ENCODE assay signal across 8 cellular contexts in the genomic region with DNA sequence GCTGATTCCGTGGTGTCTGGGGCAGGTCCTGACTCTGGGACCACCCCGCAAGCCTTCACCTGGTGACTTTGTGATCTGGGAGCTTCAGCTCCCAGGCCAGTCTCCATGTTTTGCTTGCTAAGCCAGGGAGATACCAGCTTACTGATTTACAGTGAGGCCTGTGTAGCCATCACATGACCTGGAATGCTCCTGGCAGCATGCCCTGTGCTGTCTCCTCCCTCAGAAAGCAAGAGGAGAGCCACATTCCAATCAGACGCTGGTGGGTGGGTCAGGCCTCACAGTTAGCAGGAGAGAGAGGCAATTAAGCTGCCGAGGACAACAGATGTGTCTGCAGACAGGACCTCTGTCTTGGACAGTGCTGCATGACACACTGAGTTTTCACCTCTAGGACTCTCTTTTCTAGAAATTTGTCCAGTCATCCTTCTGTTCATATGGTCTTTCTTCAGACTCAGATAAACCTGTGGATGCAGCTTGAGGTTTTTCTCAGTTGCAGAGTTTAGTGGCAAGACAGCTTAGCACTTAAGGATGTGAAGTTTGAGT. TPM values are rescaled to one million over a fixed set of nuclear protein-coding genes. Genes with fewer than 3 reads are reported as not detected.
DNase-seq lines count a peak whose midpoint lies in the region; ATAC-seq and TF ChIP-seq lines count a peak whose summit lies in the region.

No MANE protein-coding gene starts in this region.

- no peaks in the 10 kb centered on the region for H3K36me3 Mint-ChIP-seq in Caco-2 (ENCODE audit: insufficient read depth, unreplicated experiment)

- no peaks in the 10 kb centered on the region for H3K9me3 Mint-ChIP-seq in Caco-2 (ENCODE audit: unreplicated experiment)

- H3K36me3 ChIP-seq in Caco-2 (ENCODE audit: control insufficient read depth, insufficient read depth, low read length) (no peaks in the 10 kb centered on the region), adipocyte (ENCODE audit: control insufficient read depth, insufficient read depth, low read length, severe bottlenecking) (peaks cover 14% of the 10 kb centered on the region)

- peak overlapping the region; percentile 33 for H3K27ac Mint-ChIP-seq in Caco-2 (ENCODE audit: unreplicated experiment)

- intact Hi-C loops in Caco-2 (cut with micrococcal nuclease; ENCODE audit: unreplicated experiment), result loop anchor here (1.0 kb wide), 2 partner anchors 24 to 46 kb away; a partner anchor contains a TSS
- intact Hi-C loops in left cardiac atrium (cut with DNase I), result no loop called here

- H3K4me1 ChIP-seq in Caco-2 (peaks cover 23% of the 10 kb centered on the region), adipocyte (ENCODE audit: control insufficient read depth, insufficient read depth, low read length) (peaks cover 52% of the 10 kb centered on the region)

- CTCF ChIA-PET in Caco-2 (lab: Charles Lee), result interaction anchor here (0.6 to 2.0 kb wide), 8 partner anchors 12 to 52 kb away, joined by 3 to 12 read pairs (median 4); a partner anchor contains a TSS

- peak; percentile 81 to 91 for DNase-seq in Caco-2
- DNase-seq in NCI-H187 (lab: John Stamatoyannopoulos, UW), result peak; percentile 47 to 69
- DNase-seq in adipocyte (ENCODE audit: low read depth), result peak; percentile 92
- DNase-seq in left cardiac atrium, result peak; percentile 93
- DNase-seq in putamen (ENCODE audit: low spot score), result peak; percentile 23
- no peak for DNase-seq in activated CD4-positive, alpha-beta T cell treated with anti-CD3 and anti-CD28 coated beads for 1 hour
- no peak for DNase-seq in UCSD-AML1 (lab: John Stamatoyannopoulos, UW; ENCODE audit: unreplicated experiment)

- peak; percentile 94 to 95 for ATAC-seq in left cardiac atrium
- no peak for ATAC-seq in GM19035 (IDR thresholded peaks at IDR 0.05; ENCODE audit: unreplicated experiment)

- H3K4me3 ChIP-seq in Caco-2 (ENCODE audit: low read depth, low read length) (no peak overlapping the region), adipocyte (ENCODE audit: low read length) (no peak overlapping the region)

- no peak overlapping the region for H3K4me3 Mint-ChIP-seq in Caco-2 (ENCODE audit: unreplicated experiment)

- H3K9ac ChIP-seq in adipocyte (ENCODE audit: low read length), result peak overlapping the region; percentile 59

- POLR2A ChIA-PET in Caco-2 (lab: Charles Lee), result interaction anchor here (1.5 kb wide), 1 partner anchor 24 kb away, joined by 11 read pairs; a partner anchor contains a TSS

- H3K9me3 ChIP-seq in Caco-2, result no peaks in the 10 kb centered on the region
- no peaks in the 10 kb centered on the region for H3K9me3 ChIP-seq in adipocyte (ENCODE audit: control insufficient read depth, low read length)

- no peaks in the 10 kb centered on the region for H3K27me3 Mint-ChIP-seq in Caco-2 (ENCODE audit: insufficient read depth, unreplicated experiment)

- no peaks in the 10 kb centered on the region for H3K27me3 ChIP-seq in Caco-2 (replicated peaks; ENCODE audit: control insufficient read depth, insufficient read depth, low read length)
- H3K27me3 ChIP-seq in adipocyte (replicated peaks; ENCODE audit: control insufficient read depth, insufficient read depth, low read length), result no peaks in the 10 kb centered on the region

- peaks cover 11% of the 10 kb centered on the region for H3K4me1 Mint-ChIP-seq in Caco-2 (ENCODE audit: low read depth, unreplicated experiment)

- TF ChIP-seq CTCF in Caco-2 (IDR thresholded peaks at IDR 0.05; ENCODE audit: insufficient read depth in 1 of 2, low read depth in 1 of 2, low read length in 1 of 2, severe bottlenecking in 1 of 2, unreplicated experiment in 1 of 2), result no peak

- BruUV-seq in Caco-2 (replicated peaks; lab: Mats Ljungman, UMichigan), result no TSS peak

RNA-seq across cellular contexts. Expression of a gene that starts 24.4 kb away (rescaled TPM):
- total RNA-seq in Caco-2 (2022) (33.6 and 36.8 TPM in 2 replicates), left cardiac atrium (10 to 100 TPM in 1 of 2 donors, 1 to 10 TPM in 1; 8.7 to 15.4 TPM)

RNA-seq across cellular contexts. Expression of a gene that starts 37.0 kb away (rescaled TPM):
- total RNA-seq in Caco-2 (2022) (8.7 and 10.4 TPM in 2 replicates), left cardiac atrium (1 to 10 TPM; 5.2 to 5.4 TPM)

RNA-seq across cellular contexts. Expression of a gene that starts 49.2 kb away (rescaled TPM):
- total RNA-seq in Caco-2 (2022) (0.30 and 0.45 TPM in 2 replicates), left cardiac atrium (10 to 100 TPM; 32.8 to 38.6 TPM)

RNA-seq across cellular contexts. Expression of a gene that starts 58.2 kb away (rescaled TPM):
- total RNA-seq in Caco-2 (2022), result not detected in 2 replicates
- total RNA-seq in left cardiac atrium, result under 1 TPM; 0.44 to 0.89 TPM

Comparison
In these comparisons a context has a peak if more than half of its experiments do, and no peak if none do; other contexts are left out.
1. DNase-seq: peak in Caco-2 (2 of 2), NCI-H187 (2 of 2), adipocyte (single experiment), left cardiac atrium (single experiment) and putamen (single experiment); none in activated CD4-positive, alpha-beta T cell treated with anti-CD3 and anti-CD28 coated beads for 1 hour (single experiment) and UCSD-AML1 (single experiment).
2. RNA of a gene that starts 49.2 kb away (total RNA-seq): 32.8 to 38.6 TPM in left cardiac atrium; 0.30 to 0.45 TPM in Caco-2; every median in the first group is over 10 times any median in the second.